Comparison of ENCODE assay signal across 10 cellular contexts in genomic region chr1:6414881-6415280, GRCh38. TPM values are rescaled to one million over a fixed set of nuclear protein-coding genes. Genes with fewer than 3 reads are reported as not detected.
DNase-seq lines count a peak whose midpoint lies in the region; ATAC-seq, FAIRE-seq and TF ChIP-seq lines count a peak whose summit lies in the region.
"Had no signal": no experiment of that assay in that cellular context is flagged by ENCODE, and none has a peak within 500 bp of the region (broad histone marks: within the 10 kb centered on the region; RNA-seq: fewer than 3 reads in every experiment).

No MANE protein-coding gene starts in this region.

- H3K9ac ChIP-seq in ES-I3 (ENCODE audit: low read depth, low read length) (peak overlapping the region; percentile 29; the same call in 1 of the 2 replicates), iPS-20b (ENCODE audit: low read depth, low read length) (no peak overlapping the region)

- no peak for TF ChIP-seq CTCF in RWPE2 (IDR thresholded peaks at IDR 0.05; ENCODE audit: poor library complexity, severe bottlenecking)

- no peak for DNase-seq in RWPE2 (ENCODE audit: low spot score)
- DNase-seq in MG63, result no peak
- DNase-seq in frontal cortex (ENCODE audit: low spot score in 2 of 2), result no peak
- no peak for DNase-seq in T-helper 1 cell
- DNase-seq: cerebellar nuclear complex; NCI-H2029 treated with DMSO at 0.1 percent for 48 hours; stimulated activated naive B cell treated with anti-CD40 and anti-IgM and Interleukin-4, amounts not matched to agents 10 μg/mL and 1 μg/mL and 100 μg/mL, for 72 hours had no signal

- ATAC-seq in RWPE2 (ENCODE audit: low read depth), result 0 out of 3 replicates have a peak, but pooled peaks have one; percentile 0

- H3K4me1 ChIP-seq in ES-I3 (ENCODE audit: insufficient read depth, low read length), result peaks cover 26% of the 10 kb centered on the region; the same call in 1 of the 2 replicates
- peaks cover 40% of the 10 kb centered on the region for H3K4me1 ChIP-seq in RWPE2 (ENCODE audit: insufficient read depth, poor library complexity, severe bottlenecking)
- H3K4me1 ChIP-seq in iPS-20b (ENCODE audit: insufficient read depth, low read length), result peaks cover 4% of the 10 kb centered on the region; the same call in 1 of the 2 replicates

- H3K27ac ChIP-seq in RWPE2 (ENCODE audit: poor library complexity, severe bottlenecking) (peak overlapping the region; percentile 86), iPS-20b (ENCODE audit: low read length) (no peak overlapping the region)

- FAIRE-seq in frontal cortex (lab: Jason Lieb, UNC), result no peak

- H3K9me3 ChIP-seq in ES-I3 (ENCODE audit: control insufficient read depth, insufficient read depth, low read length), result no peaks in the 10 kb centered on the region
- H3K9me3 ChIP-seq in RWPE2 (ENCODE audit: severe bottlenecking), result no peaks in the 10 kb centered on the region
- H3K9me3 ChIP-seq in iPS-20b (ENCODE audit: insufficient read depth, low read depth, low read length), result no peaks in the 10 kb centered on the region
- H3K9me3 ChIP-seq in MG63, result no peaks in the 10 kb centered on the region

- H3K4me3 ChIP-seq in RWPE2 (ENCODE audit: severe bottlenecking) (no peak overlapping the region), iPS-20b (ENCODE audit: low read length) (peak overlapping the region; percentile 12; the same call in 1 of the 2 replicates), MG63 (no peak overlapping the region)
- H3K4me3 ChIP-seq: K562 had no signal

- H3K27me3 ChIP-seq in RWPE2 (ENCODE audit: insufficient read depth, poor library complexity, severe bottlenecking), result no peaks in the 10 kb centered on the region
- peaks cover 81% of the 10 kb centered on the region for H3K27me3 ChIP-seq in iPS-20b (ENCODE audit: insufficient read depth, low read length)
- H3K27me3 ChIP-seq in MG63, result peaks cover 7% of the 10 kb centered on the region; the same call in 1 of the 2 replicates

- H3K36me3 ChIP-seq in ES-I3 (ENCODE audit: insufficient read depth, low read length) (no peaks in the 10 kb centered on the region), RWPE2 (ENCODE audit: low read depth) (no peaks in the 10 kb centered on the region), iPS-20b (ENCODE audit: insufficient read depth, low read depth, low read length) (no peaks in the 10 kb centered on the region), MG63 (no peaks in the 10 kb centered on the region)

RNA-seq across cellular contexts. Expression of gene HES2, which starts 4.8 kb away (rescaled TPM):
- total RNA-seq in MG63 (2014; rRNA removed; shearing (Covaris generic); ENCODE audit: low replicate concordance), result 0.59 TPM in 1 of 2 replicates, not detected in the other
- not detected for total RNA-seq in frontal cortex

RNA-seq across cellular contexts. Expression of gene ESPN, which starts 9.7 kb away (rescaled TPM):
- total RNA-seq in MG63 (2014; rRNA removed; shearing (Covaris generic); ENCODE audit: low replicate concordance), result not detected in 2 replicates
- not detected for total RNA-seq in frontal cortex

RNA-seq across cellular contexts. Expression of gene ACOT7, which starts 21.3 kb away (rescaled TPM):
- 80.9 and 91.4 TPM in 2 replicates for total RNA-seq in MG63 (2014; rRNA removed; shearing (Covaris generic); ENCODE audit: low replicate concordance)
- total RNA-seq in frontal cortex, result 40.8 TPM

RNA-seq across cellular contexts. Expression of gene TNFRSF25, which starts 51.1 kb away (rescaled TPM):
- total RNA-seq in MG63 (2014; rRNA removed; shearing (Covaris generic); ENCODE audit: low replicate concordance), result 0.63 TPM in 1 of 2 replicates, not detected in the other
- 9.0 TPM for total RNA-seq in frontal cortex
